In the genomic region with DNA sequence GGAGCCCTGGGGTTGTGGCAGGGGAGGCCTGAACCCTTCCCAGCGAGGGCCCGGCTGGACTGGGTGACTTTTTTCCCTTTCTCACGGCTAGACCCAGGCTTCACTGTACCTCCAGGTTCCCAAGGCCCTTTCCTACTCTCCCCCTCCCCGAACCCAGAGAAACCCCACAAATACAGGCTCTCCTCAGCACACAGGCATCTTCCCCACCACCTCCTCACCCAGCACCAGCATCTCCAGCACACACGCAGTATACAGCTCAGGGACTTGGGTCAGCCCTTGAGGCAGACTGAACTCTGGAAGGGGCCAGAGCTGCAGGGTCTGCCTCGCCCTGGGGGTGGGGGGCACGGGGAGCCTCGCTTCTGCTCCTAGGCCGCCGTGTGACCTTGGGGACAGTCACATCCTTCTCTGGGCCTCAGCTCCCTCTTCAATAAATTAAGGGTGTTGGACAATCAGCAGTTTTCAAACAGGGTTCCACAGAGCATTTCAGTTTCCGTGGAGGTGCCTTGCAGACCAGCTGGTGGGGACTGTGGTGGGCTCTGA, we compare ENCODE assay signal across 29 cellular contexts. TPM values are rescaled to one million over a fixed set of nuclear protein-coding genes. Genes with fewer than 3 reads are reported as not detected.
"Had no signal": no experiment of that assay in that cellular context is flagged by ENCODE, and none has a peak within 500 bp of the region (broad histone marks: within the 10 kb centered on the region; RNA-seq: fewer than 3 reads in every experiment).

No MANE protein-coding gene starts in this region.

- ATAC-seq: activated CD8-positive, alpha-beta T cell treated with anti-CD3 and anti-CD28 coated beads, Interleukin-2, amount 10 ng/mL, durations not matched to agents 7 days and 5 days; Panc1; SK-N-SH treated with all-trans-retinoic acid at 6 μM for 48 hours; WTC11 had no signal

- H3K4me3 Mint-ChIP-seq: activated CD8-positive, alpha-beta T cell treated with anti-CD3 and anti-CD28 coated beads, Interleukin-2, amount 10 ng/mL, durations not matched to agents 7 days and 5 days; activated naive CD4-positive, alpha-beta T cell treated with anti-CD3 and anti-CD28 coated beads, Interleukin-2, amount 10 ng/mL, durations not matched to agents 7 days and 5 days; activated T-helper 1 cell treated with anti-CD3 and anti-CD28 coated beads, Interleukin-12 subunit alpha, Interleukin-12 subunit beta, Interleukin-2, Interleukin-4 antibody, amounts not matched to agents 30 ng/mL and 10 ng/mL and 1 ng/mL, durations not matched to agents 14 hours and 24 hours and 36 hours; T-helper 1 cell treated with Interleukin-12 subunit alpha and Interleukin-12 subunit beta and Interleukin-4 antibody, amounts not matched to agents 30 μg/mL and 1 μg/mL, for 36 hours; WTC11 had no signal

- H3K36me3 ChIP-seq: breast epithelium, MG63, SJSA1 had no signal

- H3K27ac Mint-ChIP-seq: activated CD8-positive, alpha-beta T cell treated with anti-CD3 and anti-CD28 coated beads, Interleukin-2, amount 10 ng/mL, durations not matched to agents 7 days and 5 days; activated naive CD4-positive, alpha-beta T cell treated with anti-CD3 and anti-CD28 coated beads, Interleukin-2, amount 10 ng/mL, durations not matched to agents 7 days and 5 days; activated T-helper 1 cell treated with anti-CD3 and anti-CD28 coated beads, Interleukin-12 subunit alpha, Interleukin-12 subunit beta, Interleukin-2, Interleukin-4 antibody, amounts not matched to agents 30 ng/mL and 10 ng/mL and 1 ng/mL, durations not matched to agents 14 hours and 24 hours and 36 hours; T-helper 1 cell treated with Interleukin-12 subunit alpha and Interleukin-12 subunit beta and Interleukin-4 antibody, amounts not matched to agents 30 μg/mL and 1 μg/mL, for 36 hours; WTC11 had no signal

- H3K27me3 ChIP-seq: breast epithelium, SJSA1 had no signal

- H3K9me3 Mint-ChIP-seq: activated naive CD4-positive, alpha-beta T cell treated with anti-CD3 and anti-CD28 coated beads, Interleukin-2, amount 10 ng/mL, durations not matched to agents 7 days and 5 days; activated T-helper 1 cell treated with anti-CD3 and anti-CD28 coated beads, Interleukin-12 subunit alpha, Interleukin-12 subunit beta, Interleukin-2, Interleukin-4 antibody, amounts not matched to agents 30 ng/mL and 10 ng/mL and 1 ng/mL, durations not matched to agents 14 hours and 24 hours and 36 hours; T-helper 1 cell treated with Interleukin-12 subunit alpha and Interleukin-12 subunit beta and Interleukin-4 antibody, amounts not matched to agents 30 μg/mL and 1 μg/mL, for 36 hours; WTC11 had no signal

- H3K4me3 ChIP-seq: breast epithelium, MG63, SJSA1 had no signal

- H3K36me3 Mint-ChIP-seq: activated naive CD4-positive, alpha-beta T cell treated with anti-CD3 and anti-CD28 coated beads, Interleukin-2, amount 10 ng/mL, durations not matched to agents 7 days and 5 days; WTC11 had no signal

- H3K9me3 ChIP-seq: breast epithelium, MG63, SJSA1 had no signal

- DNase-seq: activated CD4-positive, alpha-beta T cell treated with anti-CD3 and anti-CD28 coated beads for 48 hours; activated CD4-positive, alpha-beta T cell treated with anti-CD3 and anti-CD28 coated beads, Interleukin-2, amount 50 U/mL, for 4 hours; activated CD4-positive, CD25-positive, alpha-beta regulatory T cell treated with anti-CD3 and anti-CD28 coated beads, Interleukin-2, amount 50 U/mL, for 72 hours; activated CD8-positive, alpha-beta memory T cell treated with anti-CD3 and anti-CD28 coated beads, Interleukin-2, amount 50 U/mL, for 48 hours; activated CD8-positive, alpha-beta T cell treated with anti-CD3 and anti-CD28 coated beads, Interleukin-2, amount 10 ng/mL, durations not matched to agents 7 days and 5 days; activated gamma-delta T cell treated with Interleukin-2 at 50 U/mL for 16 hours; activated naive CD4-positive, alpha-beta T cell treated with anti-CD3 and anti-CD28 coated beads, Interleukin-2, amount 10 ng/mL, durations not matched to agents 7 days and 5 days; activated T-cell treated with anti-CD3 and anti-CD28 coated beads, Interleukin-2, amount 50 U/mL, for 1 hour; MG63; MV-4-11; NCI-H1092 treated with DMSO at 0.1 percent for 48 hours; NCI-H1417 treated with DMSO at 0.1 percent for 48 hours; NCI-H1694; NCI-H2029 treated with DMSO at 0.1 percent for 48 hours; NCI-H510A treated with DMSO at 0.1 percent for 48 hours; NCI-H69; NK-92 treated with Interleukin-12 subunit alpha and Interleukin-12 subunit beta, amount 100 ng/mL, for 24 hours; OCI-M1; SHP77; SW 1271; T-helper 9 cell had no signal

- H3K27ac ChIP-seq: breast epithelium, RWPE1, SJSA1 had no signal

- H3K4me1 ChIP-seq: breast epithelium, SJSA1 had no signal

RNA-seq across cellular contexts. Expression of gene TMPRSS13, which starts 4.5 kb away (rescaled TPM):
- total RNA-seq: SJSA1 had no signal

RNA-seq across cellular contexts. Expression of gene FXYD6, which starts 48.2 kb away (rescaled TPM):
- total RNA-seq: activated T-helper 1 cell treated with anti-CD3 and anti-CD28 coated beads, Interleukin-12 subunit alpha, Interleukin-12 subunit beta, Interleukin-2, Interleukin-4 antibody, amounts not matched to agents 30 ng/mL and 10 ng/mL and 1 ng/mL, durations not matched to agents 14 hours and 24 hours and 36 hours had no signal
